Comparison of ENCODE assay signal across 27 cellular contexts in genomic region chr1:70807088-70807664, GRCh38.
DNase-seq lines count a peak whose midpoint lies in the region; ATAC-seq, FAIRE-seq and TF ChIP-seq lines count a peak whose summit lies in the region.
"Had no signal": no experiment of that assay in that cellular context is flagged by ENCODE, and none has a peak within 500 bp of the region (broad histone marks: within the 10 kb centered on the region; RNA-seq: fewer than 3 reads in every experiment).

No MANE protein-coding gene starts in this region.

- H3K36me3 Mint-ChIP-seq in glutamatergic neuron (ENCODE audit: unreplicated experiment) = no peaks in the 10 kb centered on the region
- H3K36me3 Mint-ChIP-seq in activated CD8-positive, alpha-beta T cell treated with anti-CD3 and anti-CD28 coated beads for 36 hours (ENCODE audit: low read depth) = no peaks in the 10 kb centered on the region
- H3K36me3 Mint-ChIP-seq: CD8-positive, alpha-beta T cell; IgD-negative memory B cell had no signal

- FAIRE-seq in K562 (lab: Jason Lieb, UNC) = no peak
- FAIRE-seq: GM12891, GM19239, RCC 7860 had no signal

- H3K9me3 Mint-ChIP-seq in glutamatergic neuron (ENCODE audit: unreplicated experiment) = peaks cover 2% of the 10 kb centered on the region
- H3K9me3 Mint-ChIP-seq in activated CD8-positive, alpha-beta T cell treated with anti-CD3 and anti-CD28 coated beads for 36 hours = no peaks in the 10 kb centered on the region
- H3K9me3 Mint-ChIP-seq: IgD-negative memory B cell had no signal

- H3K36me3 ChIP-seq in K562 (ENCODE audit: control insufficient read depth, insufficient read depth, low read length) = no peaks in the 10 kb centered on the region
- no peaks in the 10 kb centered on the region for H3K36me3 ChIP-seq in aorta (ENCODE audit: control insufficient read depth in 1 of 2, insufficient read depth in 2 of 2, low read length in 1 of 2)
- H3K36me3 ChIP-seq: SJCRH30 had no signal

- TF ChIP-seq POLR2A in K562 (conservative IDR thresholded peaks at IDR 0.05) = no peak

- H3K4me1 ChIP-seq in K562 (replicated peaks in 1 of 2; ENCODE audit: control insufficient read depth in 2 of 2, insufficient read depth in 2 of 2, low read length in 2 of 2) (peaks cover 0 to 2% of the 10 kb centered on the region in 2 experiments; a peak in 1 of 5 replicates), aorta (ENCODE audit: control insufficient read depth in 1 of 2, insufficient read depth in 2 of 2, low read length in 2 of 2) (no peaks in the 10 kb centered on the region)
- H3K4me1 ChIP-seq: SJCRH30 had no signal

- H3K27ac ChIP-seq in K562 (ENCODE audit: extremely low read depth, low read depth, low read length) (no peak overlapping the region), aorta (ENCODE audit: low read depth in 1 of 2, low read length in 2 of 2) (no peak overlapping the region)
- H3K27ac ChIP-seq: C4-2B, SJCRH30 had no signal

- H3K9me1 ChIP-seq in K562 (ENCODE audit: control insufficient read depth, insufficient read depth, low read length) = no peaks in the 10 kb centered on the region

- no peak for TF ChIP-seq EP300 in K562 (IDR thresholded peaks at IDR 0.05; ENCODE audit: low read length)

- no peaks in the 10 kb centered on the region for H3K27me3 Mint-ChIP-seq in glutamatergic neuron (ENCODE audit: unreplicated experiment)
- no peaks in the 10 kb centered on the region for H3K27me3 Mint-ChIP-seq in activated CD8-positive, alpha-beta T cell treated with anti-CD3 and anti-CD28 coated beads for 36 hours
- H3K27me3 Mint-ChIP-seq: IgD-negative memory B cell had no signal

- H3K4me1 Mint-ChIP-seq in glutamatergic neuron (ENCODE audit: low read depth, unreplicated experiment) = no peaks in the 10 kb centered on the region
- no peaks in the 10 kb centered on the region for H3K4me1 Mint-ChIP-seq in activated CD8-positive, alpha-beta T cell treated with anti-CD3 and anti-CD28 coated beads for 36 hours (ENCODE audit: low read depth)
- H3K4me1 Mint-ChIP-seq: IgD-negative memory B cell had no signal

- H3K79me2 ChIP-seq in K562 (ENCODE audit: control insufficient read depth, insufficient read depth, low read length) = no peaks in the 10 kb centered on the region

- H4K20me1 ChIP-seq in K562 (replicated peaks; ENCODE audit: control insufficient read depth, insufficient read depth, low read length) = no peaks in the 10 kb centered on the region

- H3K4me3 ChIP-seq in K562 (no peak overlapping the region), aorta (ENCODE audit: low read length in 2 of 2) (no peak overlapping the region)
- H3K4me3 ChIP-seq: SJCRH30 had no signal

- TF ChIP-seq CTCF in K562 (IDR thresholded peaks at IDR 0.05 in 2 of 3, conservative IDR thresholded peaks at IDR 0.05 in 1 of 3; ENCODE audit: insufficient read depth in 2 of 3, low read depth in 1 of 3, low read length in 3 of 3) (no peak), glutamatergic neuron (IDR thresholded peaks at IDR 0.05; ENCODE audit: partially characterized antibody, unreplicated experiment) (no peak)
- TF ChIP-seq CTCF in activated CD8-positive, alpha-beta T cell treated with anti-CD3 and anti-CD28 coated beads for 36 hours (IDR thresholded peaks at IDR 0.05) = no peak

- no peak for TF ChIP-seq RAD21 in K562 (CRISPR knock-in tag; conservative IDR thresholded peaks at IDR 0.05 in 1 of 2, IDR thresholded peaks at IDR 0.05 in 1 of 2)

- ATAC-seq in K562 (peak; percentile 39; the same call in 2 of the 3 replicates), sciatic nerve (peak; percentile 15), aorta (ENCODE audit: low FRiP score) (peak; percentile 33)
- ATAC-seq in activated CD8-positive, alpha-beta T cell treated with anti-CD3 and anti-CD28 coated beads for 36 hours = no peak
- ATAC-seq: CD8-positive, alpha-beta T cell; HCT116 had no signal

- H3K4me3 Mint-ChIP-seq in glutamatergic neuron (ENCODE audit: unreplicated experiment) = no peak overlapping the region
- no peak overlapping the region for H3K4me3 Mint-ChIP-seq in activated CD8-positive, alpha-beta T cell treated with anti-CD3 and anti-CD28 coated beads for 36 hours
- H3K4me3 Mint-ChIP-seq: CD8-positive, alpha-beta T cell; IgD-negative memory B cell had no signal

- in situ Hi-C loops in K562 (cut with MboI) = no loop called here

- POLR2A ChIA-PET in K562 (lab: Yijun Ruan, JAX) = no interaction called here
- POLR2A ChIA-PET in activated CD8-positive, alpha-beta T cell treated with anti-CD3 and anti-CD28 coated beads for 36 hours (lab: Charles Lee) = no interaction called here

- intact Hi-C loops in K562 (cut with micrococcal nuclease) = no loop called here
- intact Hi-C loops in sciatic nerve (cut with DNase I) = no loop called here
- intact Hi-C loops in aorta (cut with DNase I) = no loop called here
- intact Hi-C loops in activated CD8-positive, alpha-beta T cell treated with anti-CD3 and anti-CD28 coated beads for 36 hours (cut with micrococcal nuclease) = no loop called here

- H3K27ac Mint-ChIP-seq in glutamatergic neuron (ENCODE audit: unreplicated experiment) = no peak overlapping the region
- H3K27ac Mint-ChIP-seq in activated CD8-positive, alpha-beta T cell treated with anti-CD3 and anti-CD28 coated beads for 36 hours = no peak overlapping the region
- H3K27ac Mint-ChIP-seq: CD8-positive, alpha-beta T cell; IgD-negative memory B cell had no signal

- DNase-seq in NCI-H69 (lab: John Stamatoyannopoulos, UW) (peak; percentile 66), K562 (ENCODE audit: extremely low read depth in 1 of 4, low spot score in 3 of 4) (no peak), sciatic nerve (ENCODE audit: low spot score) (no peak), aorta (no peak), glutamatergic neuron (no peak), NCI-H1417 (lab: John Stamatoyannopoulos, UW) (no peak)
- no peak for DNase-seq in activated CD8-positive, alpha-beta T cell treated with anti-CD3 and anti-CD28 coated beads for 36 hours
- DNase-seq: CD8-positive, alpha-beta T cell; DMS 273 treated with DMSO at 0.1 percent for 48 hours; DMS79; EL; GF-D8; Karpas-422; NCI-H1092; NCI-H1436; NCI-H187; NCI-H2081 treated with DMSO at 0.1 percent for 48 hours; NCI-H2171; NCI-H226; NCI-H510A; SJCRH30 had no signal

- H3K27me3 ChIP-seq in K562 (ENCODE audit: control insufficient read depth in 2 of 2, insufficient read depth in 2 of 2, low read length in 2 of 2) = no peaks in the 10 kb centered on the region
- H3K27me3 ChIP-seq in aorta (ENCODE audit: control insufficient read depth in 1 of 2, insufficient read depth in 2 of 2, low read length in 1 of 2) = no peaks in the 10 kb centered on the region
- H3K27me3 ChIP-seq: SJCRH30 had no signal

- CTCF ChIA-PET in K562 (lab: Yijun Ruan, JAX; ENCODE audit: low intra/inter-chr PET ratio) = no interaction called here
- CTCF ChIA-PET in activated CD8-positive, alpha-beta T cell treated with anti-CD3 and anti-CD28 coated beads for 36 hours (lab: Charles Lee) = no interaction called here

- no peak overlapping the region for H3K4me2 ChIP-seq in K562 (ENCODE audit: insufficient read depth, low read length)

- WGBS in K562 (ENCODE audit: insufficient coverage, low coverage, missing lambda C conversion rate) = 25% methylated on average over 2 of the region's 3 CpGs
- 59 to 71% methylated on average over 3 of the region's 3 CpGs for WGBS in aorta, 2 donors

- no peaks in the 10 kb centered on the region for H3K9me3 ChIP-seq in K562 (replicated peaks; ENCODE audit: control insufficient read depth, insufficient read depth, low read depth, low read length)
- H3K9me3 ChIP-seq in aorta (ENCODE audit: control insufficient read depth, low read length) = no peaks in the 10 kb centered on the region
- H3K9me3 ChIP-seq: SJCRH30 had no signal

- H3K9ac ChIP-seq in K562 (ENCODE audit: insufficient read depth in 1 of 2, low read depth in 2 of 2, low read length in 2 of 2) = no peak overlapping the region; a peak in 1 of 4 replicates

- BruUV-seq in K562 (replicated peaks; lab: Mats Ljungman, UMichigan) = no TSS peak

- no peak overlapping the region for H2AFZ ChIP-seq in K562 (ENCODE audit: low read depth, low read length)

TF ChIP-seq in K562, 482 proteins besides CTCF, POLR2A, EP300 and RAD21:
- TF ChIP-seq SRSF1 (IDR thresholded peaks at IDR 0.05; ENCODE audit: low read depth, low read length) = no peak
- no peak for TF ChIP-seq FOXO4 (CRISPR knock-in tag; IDR thresholded peaks at IDR 0.05)
